8 cellular contexts compared by ENCODE assay signal in the genomic region with DNA sequence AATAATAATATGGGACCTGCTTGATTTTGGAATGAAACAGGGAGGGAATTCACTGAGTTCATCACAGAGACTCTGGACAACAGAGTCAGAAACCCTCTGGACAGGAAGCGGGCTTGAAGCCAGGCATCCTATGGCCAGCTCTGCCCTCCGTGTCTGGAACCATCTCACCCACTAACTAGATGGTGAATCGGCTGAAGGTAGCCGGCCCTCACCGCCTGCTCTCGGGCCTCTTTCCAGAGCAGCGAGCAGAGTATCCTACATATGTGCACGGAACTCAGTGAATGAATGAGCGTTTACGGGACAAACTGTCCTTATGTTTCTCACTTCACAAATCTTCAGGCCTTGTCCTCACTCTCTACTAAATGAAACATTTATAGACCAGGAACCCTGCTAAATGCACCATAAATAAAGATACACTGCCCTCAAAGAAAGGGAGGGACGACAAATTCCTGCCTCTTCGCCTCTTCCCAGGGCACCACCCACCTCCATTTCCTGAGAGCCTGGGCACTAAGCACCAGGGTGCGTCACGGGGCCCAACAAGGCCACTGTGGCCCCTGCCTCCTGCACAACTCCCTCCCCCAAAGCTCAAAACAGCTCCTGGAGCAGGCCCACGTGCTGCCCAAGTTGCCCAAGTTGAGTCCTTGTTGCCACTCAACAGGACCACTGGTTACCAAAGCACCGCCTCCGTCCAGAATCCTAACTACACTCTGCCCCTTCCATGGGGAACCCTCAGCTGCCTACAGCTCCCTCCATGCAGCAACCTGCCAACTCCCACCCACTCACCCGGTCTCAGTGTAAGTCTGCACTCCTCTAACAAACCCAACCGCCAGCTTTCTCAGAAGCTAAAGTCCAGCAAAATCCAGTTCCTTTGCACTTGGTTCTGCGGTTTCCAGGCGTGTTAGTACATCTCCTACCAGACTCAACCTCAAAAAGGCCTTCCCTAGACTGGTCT. TPM values are rescaled to one million over a fixed set of nuclear protein-coding genes. Genes with fewer than 3 reads are reported as not detected.
A peak's percentile ranks its signal among the peaks of the same experiment; 100 is the strongest.
DNase-seq lines count a peak whose midpoint lies in the region; ATAC-seq and TF ChIP-seq lines count a peak whose summit lies in the region.

No MANE protein-coding gene starts in this region.

- TF ChIP-seq CTCF in suprapubic skin (IDR thresholded peaks at IDR 0.05): no peak

- H3K27me3 ChIP-seq in suprapubic skin: no peaks in the 10 kb centered on the region

- H3K4me3 ChIP-seq in suprapubic skin: peak overlapping the region; percentile 80

- no peak for DNase-seq in activated CD8-positive, alpha-beta memory T cell treated with anti-CD3 and anti-CD28 coated beads, Interleukin-2, amount 10 ng/mL, durations not matched to agents 7 days and 5 days
- no peak for DNase-seq in activated CD8-positive, alpha-beta memory T cell treated with anti-CD3 and anti-CD28 coated beads, Interleukin-2, amount 50 U/mL, for 4 hours
- DNase-seq in activated CD4-positive, alpha-beta memory T cell treated with anti-CD3 and anti-CD28 coated beads, Interleukin-2, amount 10 ng/mL, durations not matched to agents 7 days and 5 days: no peak
- DNase-seq in immature natural killer cell (no peak), suprapubic skin (ENCODE audit: low spot score in 2 of 2) (no peak), KG1 (lab: John Stamatoyannopoulos, UW) (no peak)
- DNase-seq in stimulated activated CD4-positive, alpha-beta T cell treated with anti-CD3 and anti-CD28 coated beads, Interleukin-4, amount 100 ng/mL, for 4 hours: no peak

- H3K4me1 ChIP-seq in suprapubic skin: peaks cover 51% of the 10 kb centered on the region

- CTCF ChIA-PET in activated CD8-positive, alpha-beta memory T cell treated with anti-CD3 and anti-CD28 coated beads, Interleukin-2, amount 10 ng/mL, durations not matched to agents 7 days and 5 days (lab: Charles Lee): interaction anchor here (2.3 kb wide), 1 partner anchor 56 kb away, joined by 10 read pairs; no protein-coding TSS in a partner anchor
- CTCF ChIA-PET in activated CD4-positive, alpha-beta memory T cell treated with anti-CD3 and anti-CD28 coated beads, Interleukin-2, amount 10 ng/mL, durations not matched to agents 7 days and 5 days (lab: Charles Lee): interaction anchor here (2.7 kb wide), 1 partner anchor 137 kb away, joined by 11 read pairs; no protein-coding TSS in a partner anchor

- H3K9me3 ChIP-seq in suprapubic skin: no peaks in the 10 kb centered on the region

- peak overlapping the region; percentile 86 for H3K27ac ChIP-seq in suprapubic skin

- POLR2A ChIA-PET in activated CD4-positive, alpha-beta memory T cell treated with anti-CD3 and anti-CD28 coated beads, Interleukin-2, amount 10 ng/mL, durations not matched to agents 7 days and 5 days (lab: Charles Lee): no interaction called here

- 77% methylated on average over 21 of the region's 21 CpGs for WGBS in suprapubic skin

- H3K36me3 Mint-ChIP-seq in activated CD8-positive, alpha-beta memory T cell treated with anti-CD3 and anti-CD28 coated beads, Interleukin-2, amount 10 ng/mL, durations not matched to agents 7 days and 5 days: no peaks in the 10 kb centered on the region
- no peaks in the 10 kb centered on the region for H3K36me3 Mint-ChIP-seq in activated CD4-positive, alpha-beta memory T cell treated with anti-CD3 and anti-CD28 coated beads, Interleukin-2, amount 10 ng/mL, durations not matched to agents 7 days and 5 days (ENCODE audit: low read depth)
- H3K36me3 Mint-ChIP-seq in immature natural killer cell: no peaks in the 10 kb centered on the region

- no peak for ATAC-seq in activated CD8-positive, alpha-beta memory T cell treated with anti-CD3 and anti-CD28 coated beads, Interleukin-2, amount 10 ng/mL, durations not matched to agents 7 days and 5 days
- ATAC-seq in HG02970 (IDR thresholded peaks at IDR 0.05; ENCODE audit: low FRiP score, unreplicated experiment): no peak

- H3K27me3 Mint-ChIP-seq in activated CD8-positive, alpha-beta memory T cell treated with anti-CD3 and anti-CD28 coated beads, Interleukin-2, amount 10 ng/mL, durations not matched to agents 7 days and 5 days: peaks cover 82% of the 10 kb centered on the region
- peaks cover 73% of the 10 kb centered on the region for H3K27me3 Mint-ChIP-seq in activated CD4-positive, alpha-beta memory T cell treated with anti-CD3 and anti-CD28 coated beads, Interleukin-2, amount 10 ng/mL, durations not matched to agents 7 days and 5 days
- H3K27me3 Mint-ChIP-seq in immature natural killer cell (ENCODE audit: low read depth in 3 of 3): peaks cover 3 to 8% (median 8%) of the 10 kb centered on the region in 3 donors

- H3K36me3 ChIP-seq in suprapubic skin: no peaks in the 10 kb centered on the region

- H3K4me1 Mint-ChIP-seq in activated CD8-positive, alpha-beta memory T cell treated with anti-CD3 and anti-CD28 coated beads, Interleukin-2, amount 10 ng/mL, durations not matched to agents 7 days and 5 days: peaks cover 14% of the 10 kb centered on the region
- peaks cover 17% of the 10 kb centered on the region for H3K4me1 Mint-ChIP-seq in activated CD4-positive, alpha-beta memory T cell treated with anti-CD3 and anti-CD28 coated beads, Interleukin-2, amount 10 ng/mL, durations not matched to agents 7 days and 5 days
- H3K4me1 Mint-ChIP-seq in immature natural killer cell: peaks cover 24 to 26% of the 10 kb centered on the region in 2 donors

- TF ChIP-seq POLR2A in suprapubic skin (IDR thresholded peaks at IDR 0.05): no peak

- H3K27ac Mint-ChIP-seq in activated CD8-positive, alpha-beta memory T cell treated with anti-CD3 and anti-CD28 coated beads, Interleukin-2, amount 10 ng/mL, durations not matched to agents 7 days and 5 days: no peak overlapping the region
- no peak overlapping the region for H3K27ac Mint-ChIP-seq in activated CD4-positive, alpha-beta memory T cell treated with anti-CD3 and anti-CD28 coated beads, Interleukin-2, amount 10 ng/mL, durations not matched to agents 7 days and 5 days
- H3K27ac Mint-ChIP-seq in immature natural killer cell: no peak overlapping the region

- H3K4me3 Mint-ChIP-seq in activated CD8-positive, alpha-beta memory T cell treated with anti-CD3 and anti-CD28 coated beads, Interleukin-2, amount 10 ng/mL, durations not matched to agents 7 days and 5 days: peak overlapping the region; percentile 39
- peak overlapping the region; percentile 59 for H3K4me3 Mint-ChIP-seq in activated CD4-positive, alpha-beta memory T cell treated with anti-CD3 and anti-CD28 coated beads, Interleukin-2, amount 10 ng/mL, durations not matched to agents 7 days and 5 days
- peak overlapping the region; percentile 67 to 80 (median 75) for H3K4me3 Mint-ChIP-seq in immature natural killer cell

- no peak for TF ChIP-seq EP300 in suprapubic skin (IDR thresholded peaks at IDR 0.05)

- H3K9me3 Mint-ChIP-seq in activated CD8-positive, alpha-beta memory T cell treated with anti-CD3 and anti-CD28 coated beads, Interleukin-2, amount 10 ng/mL, durations not matched to agents 7 days and 5 days (ENCODE audit: low read depth): no peaks in the 10 kb centered on the region
- H3K9me3 Mint-ChIP-seq in activated CD4-positive, alpha-beta memory T cell treated with anti-CD3 and anti-CD28 coated beads, Interleukin-2, amount 10 ng/mL, durations not matched to agents 7 days and 5 days: no peaks in the 10 kb centered on the region
- H3K9me3 Mint-ChIP-seq in immature natural killer cell: no peaks in the 10 kb centered on the region

RNA-seq across cellular contexts. Expression of a gene that starts 1.7 kb away (rescaled TPM):
- total RNA-seq in activated CD8-positive, alpha-beta memory T cell treated with anti-CD3 and anti-CD28 coated beads, Interleukin-2, amount 10 ng/mL, durations not matched to agents 7 days and 5 days: under 1 TPM; 0.12 to 0.45 TPM
- total RNA-seq in activated CD4-positive, alpha-beta memory T cell treated with anti-CD3 and anti-CD28 coated beads, Interleukin-2, amount 10 ng/mL, durations not matched to agents 7 days and 5 days: under 1 TPM; 0.58 to 0.63 TPM
- polyA plus RNA-seq in immature natural killer cell: under 1 TPM in 2 of 3 donors, not detected in 1; 0.17 to 0.64 TPM
- 100 to 1,000 TPM in 1 of 4 donors, 10 to 100 TPM in 3; 38.8 to 309 (median 68.3) TPM for total RNA-seq in suprapubic skin

Comparison
In these comparisons a context has a peak if more than half of its experiments do, and no peak if none do; other contexts are left out.
1. RNA of a gene that starts 1.7 kb away (total RNA-seq): 38.8 to 309 TPM in suprapubic skin; 0.58 to 0.63 TPM in activated CD4-positive, alpha-beta memory T cell treated with anti-CD3 and anti-CD28 coated beads, Interleukin-2, amount 10 ng/mL, durations not matched to agents 7 days and 5 days and 0.12 to 0.45 TPM in activated CD8-positive, alpha-beta memory T cell treated with anti-CD3 and anti-CD28 coated beads, Interleukin-2, amount 10 ng/mL, durations not matched to agents 7 days and 5 days; every median in the first group is over 10 times any median in the second.
2. Peak in every context shown above with its lines, with median percentiles within 50 percentile points of each other: H3K4me3 Mint-ChIP-seq.